1 cellular context compared by ENCODE assay signal in genomic region chr1:21176589-21177555, GRCh38.
TF ChIP-seq lines count a peak whose summit lies in the region.

EIF4G3 (minus strand) TSS chr1:21176897; CDS start chr1:21002742, 174,155 bp downstream.

TF ChIP-seq in K562, 482 proteins besides CTCF, POLR2A, EP300 and RAD21 (continued from another document and continues in another):
- TF ChIP-seq ZNF592 (IDR thresholded peaks at IDR 0.05) (peak; percentile 96), CSDE1 (IDR thresholded peaks at IDR 0.05) (peak in 1 of 2 experiments; percentile 52; a peak in 2 of 4 replicates), CXXC5 (CRISPR knock-in tag; IDR thresholded peaks at IDR 0.05) (peak; percentile 85), TEAD1 (CRISPR knock-in tag; IDR thresholded peaks at IDR 0.05) (peak in 1 of 2 experiments; percentile 30; a peak in 1 of 4 replicates), VEZF1 (CRISPR knock-in tag; IDR thresholded peaks at IDR 0.05) (peak; percentile 100), ZNF347 (CRISPR knock-in tag; IDR thresholded peaks at IDR 0.05; ENCODE audit: low read depth) (no peak), ZNF3 (CRISPR knock-in tag; IDR thresholded peaks at IDR 0.05) (no peak), MNT (conservative IDR thresholded peaks at IDR 0.05) (peak in 1 of 2 experiments; percentile 65; a peak in 2 of 4 replicates), KLF13 (tag; IDR thresholded peaks at IDR 0.05; ENCODE audit: borderline replicate concordance, low read depth) (peak; percentile 36; the same call in 1 of the 2 replicates), PHTF2 (CRISPR knock-in tag; IDR thresholded peaks at IDR 0.05) (no peak), SREBF1 (IDR thresholded peaks at IDR 0.05; ENCODE audit: borderline replicate concordance, low read depth, low read length) (no peak), ETV1 (tag; conservative IDR thresholded peaks at IDR 0.05; ENCODE audit: low read depth) (0 out of 2 replicates have a peak, but pooled peaks have one; percentile 35), XRCC3 (IDR thresholded peaks at IDR 0.05) (no peak), NR4A1 (CRISPR knock-in tag; IDR thresholded peaks at IDR 0.05) (0 out of 2 replicates have a peak, but pooled peaks have one; percentile 76), NR4A1 (tag; IDR thresholded peaks at IDR 0.05) (peak; percentile 88), E2F6 (IDR thresholded peaks at IDR 0.05; ENCODE audit: borderline replicate concordance in 1 of 2, extremely low read depth in 1 of 2, insufficient read depth in 1 of 2, insufficient read length in 1 of 2, low read depth in 1 of 2, low read length in 1 of 2, poor library complexity in 1 of 2, severe bottlenecking in 1 of 2) (peak; percentile 96 to 97), ZNF639 (CRISPR knock-in tag; conservative IDR thresholded peaks at IDR 0.05 in 1 of 2, IDR thresholded peaks at IDR 0.05 in 1 of 2) (peak in 1 of 2 experiments; percentile 94; a peak in 2 of 4 replicates), EP400 (IDR thresholded peaks at IDR 0.05) (peak; percentile 93), TAL1 (IDR thresholded peaks at IDR 0.05) (no peak), ZSCAN29 (IDR thresholded peaks at IDR 0.05) (peak; percentile 78; the same call in 1 of the 2 replicates), FIP1L1 (IDR thresholded peaks at IDR 0.05; ENCODE audit: low read depth, low read length, poor library complexity, severe bottlenecking) (no peak), ZNF830 (CRISPR knock-in tag; IDR thresholded peaks at IDR 0.05) (0 out of 2 replicates have a peak, but pooled peaks have one; percentile 74), SIRT6 (IDR thresholded peaks at IDR 0.05; ENCODE audit: low read depth, low read length) (no peak), E2F1 (CRISPR knock-in tag; IDR thresholded peaks at IDR 0.05) (peak; percentile 55; the same call in 1 of the 2 replicates), KDM4B (IDR thresholded peaks at IDR 0.05; ENCODE audit: borderline replicate concordance in 2 of 2, low read depth in 1 of 2) (peak in 1 of 2 experiments; percentile 85; a peak in 1 of 4 replicates), ZNF212 (CRISPR knock-in tag; IDR thresholded peaks at IDR 0.05) (0 out of 2 replicates have a peak, but pooled peaks have one; percentile 48), UBTF (IDR thresholded peaks at IDR 0.05; ENCODE audit: borderline replicate concordance in 1 of 2, low read depth in 2 of 2, low read length in 2 of 2) (0 out of 4 replicates have a peak, but pooled peaks of 1 of the 2 experiments have one; percentile 56), ZBTB7A (IDR thresholded peaks at IDR 0.05; ENCODE audit: borderline replicate concordance, control insufficient read depth, low read depth, low read length) (peak; percentile 94; the same call in 1 of the 2 replicates), EHMT2 (IDR thresholded peaks at IDR 0.05) (no peak), MXI1 (IDR thresholded peaks at IDR 0.05; ENCODE audit: low read depth, low read length) (peak; percentile 61; the same call in 1 of the 2 replicates), HNRNPLL (IDR thresholded peaks at IDR 0.05; ENCODE audit: low read depth, low read length, poor library complexity, severe bottlenecking) (no peak), CREB3L1 (IDR thresholded peaks at IDR 0.05; ENCODE audit: borderline replicate concordance, low read depth) (peak; percentile 25; the same call in 1 of the 2 replicates), FOXP1 (CRISPR knock-in tag; IDR thresholded peaks at IDR 0.05) (peak; percentile 68; the same call in 1 of the 2 replicates), MECOM (CRISPR knock-in tag; IDR thresholded peaks at IDR 0.05) (0 out of 2 replicates have a peak, but pooled peaks have one; percentile 55), DPF2 (IDR thresholded peaks at IDR 0.05) (peak; percentile 66; the same call in 1 of the 2 replicates), ZNF239 (CRISPR knock-in tag; IDR thresholded peaks at IDR 0.05) (0 out of 2 replicates have a peak, but pooled peaks have one; percentile 16), CHCHD3 (CRISPR knock-in tag; IDR thresholded peaks at IDR 0.05) (no peak), BRD9 (IDR thresholded peaks at IDR 0.05; ENCODE audit: low read depth, partially characterized antibody) (peak; percentile 99), ZNF324 (CRISPR knock-in tag; IDR thresholded peaks at IDR 0.05) (no peak), SOX6 (IDR thresholded peaks at IDR 0.05) (0 out of 2 replicates have a peak, but pooled peaks have one; percentile 35), RFX1 (IDR thresholded peaks at IDR 0.05) (peak; percentile 93), SMARCA4 (IDR thresholded peaks at IDR 0.05) (no peak; the same call in none of the 2 replicates), ZNF384 (IDR thresholded peaks at IDR 0.05; ENCODE audit: low read depth, low read length) (no peak), CREB3 (tag; conservative IDR thresholded peaks at IDR 0.05; ENCODE audit: low read depth) (peak; percentile 85; the same call in 1 of the 2 replicates), ZNF165 (CRISPR knock-in tag; IDR thresholded peaks at IDR 0.05; ENCODE audit: borderline replicate concordance) (peak; percentile 15; the same call in 1 of the 2 replicates), ZNF217 (CRISPR knock-in tag; IDR thresholded peaks at IDR 0.05) (no peak), FOSL1 (tag; conservative IDR thresholded peaks at IDR 0.05) (no peak), PHF8 (IDR thresholded peaks at IDR 0.05; ENCODE audit: borderline replicate concordance, low read length) (peak; percentile 79), DMBX1 (CRISPR knock-in tag; IDR thresholded peaks at IDR 0.05; ENCODE audit: borderline replicate concordance) (peak; percentile 52; the same call in 1 of the 2 replicates), POLR2B (IDR thresholded peaks at IDR 0.05; ENCODE audit: low read depth, partially characterized antibody) (peak; percentile 85), ZFX (CRISPR knock-in tag; IDR thresholded peaks at IDR 0.05) (peak; percentile 94), RBM15 (IDR thresholded peaks at IDR 0.05; ENCODE audit: insufficient read depth, low read length) (no peak)
